In the genomic region with DNA sequence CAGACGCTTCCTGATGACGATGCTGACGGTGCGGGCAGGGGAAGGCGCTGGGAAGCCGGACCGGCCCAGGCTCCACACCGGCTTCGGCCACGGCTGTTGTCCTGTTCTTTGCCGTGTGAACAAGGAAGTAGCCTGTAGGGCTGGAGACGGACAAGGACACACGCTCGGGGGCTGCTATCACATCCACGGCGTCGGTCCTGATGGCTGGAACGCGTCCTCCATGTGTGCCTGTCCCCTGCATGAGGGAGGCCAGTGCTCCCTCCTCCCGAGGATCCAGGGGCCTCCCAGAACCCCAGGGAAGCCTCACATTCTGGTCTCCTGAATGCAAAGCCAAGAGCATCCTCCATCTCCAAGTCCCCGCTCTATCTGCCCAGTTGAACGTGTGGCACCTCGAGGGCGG, we compare ENCODE assay signal across 34 cellular contexts.
"Had no signal": no experiment of that assay in that cellular context is flagged by ENCODE, and none has a peak within 500 bp of the region (broad histone marks: within the 10 kb centered on the region; RNA-seq: fewer than 3 reads in every experiment).

No MANE protein-coding gene starts in this region.

- H3K27me3 Mint-ChIP-seq: activated B cell treated with CpG ODN at 0.5 μM for 24 hours; activated CD8-positive, alpha-beta T cell treated with anti-CD3 and anti-CD28 coated beads for 36 hours; activated naive CD8-positive, alpha-beta T cell; activated T-helper 17 cell treated with anti-CD3 and anti-CD28 coated beads, Interleukin-2, amount 50 U/mL, for 72 hours; dendritic cell treated with granulocyte-macrophage colony-stimulating factor and Interleukin-4, amounts not matched to agents 40 ng/mL and 50 ng/mL, for 4 days; effector memory CD8-positive, alpha-beta T cell; T-helper 17 cell had no signal

- H3K27me3 ChIP-seq: adrenal gland, body of pancreas, esophagus muscularis mucosa, foreskin keratinocyte, gastrocnemius medialis had no signal

- H3K27ac ChIP-seq: adrenal gland, body of pancreas, coronary artery, esophagus muscularis mucosa, foreskin keratinocyte, gastrocnemius medialis, WERI-Rb-1 had no signal

- DNase-seq: activated B cell treated with CpG ODN at 0.5 μM for 24 hours; activated CD4-positive, alpha-beta T cell treated with anti-CD3 and anti-CD28 coated beads for 48 hours; activated CD4-positive, alpha-beta T cell treated with anti-CD3 and anti-CD28 coated beads, Interleukin-2, amount 50 U/mL, for 1 hour; activated CD4-positive, alpha-beta T cell treated with anti-CD3 and anti-CD28 coated beads, Interleukin-2, amount 50 U/mL, for 48 hours; activated CD8-positive, alpha-beta memory T cell treated with anti-CD3 and anti-CD28 coated beads for 24 hours; activated CD8-positive, alpha-beta T cell treated with anti-CD3 and anti-CD28 coated beads for 36 hours; activated effector memory CD4-positive, alpha-beta T cell treated with Interleukin-2 at 50 U/mL for 16 hours; activated gamma-delta T cell treated with Interleukin-2 at 50 U/mL for 16 hours; activated naive CD4-positive, alpha-beta T cell treated with anti-CD3 and anti-CD28 coated beads, Interleukin-2, amount 50 U/mL, for 16 hours; activated naive CD4-positive, alpha-beta T cell treated with Interleukin-2 at 50 U/mL for 16 hours; activated T-cell treated with anti-CD3 and anti-CD28 coated beads, Interleukin-2, amount 50 U/mL, for 4 hours; adrenal gland; amygdala; aorta; body of pancreas; central memory CD4-positive, alpha-beta T cell; cerebellar nuclear complex; effector CD4-positive, alpha-beta T cell; effector memory CD8-positive, alpha-beta T cell; erythroblast; foreskin keratinocyte; gastrocnemius medialis; glutamatergic neuron; T-helper 1 cell; T-helper 17 cell; T1000; WERI-Rb-1 had no signal

- H3K9me3 ChIP-seq: adrenal gland, body of pancreas, esophagus muscularis mucosa, gastrocnemius medialis had no signal

- H3K9me3 Mint-ChIP-seq: activated B cell treated with CpG ODN at 0.5 μM for 24 hours; activated CD8-positive, alpha-beta T cell treated with anti-CD3 and anti-CD28 coated beads for 36 hours; activated T-cell treated with anti-CD3 and anti-CD28 coated beads, Interleukin-2, amount 50 U/mL, for 4 hours; activated T-helper 17 cell treated with anti-CD3 and anti-CD28 coated beads, Interleukin-2, amount 50 U/mL, for 72 hours; dendritic cell treated with granulocyte-macrophage colony-stimulating factor and Interleukin-4, amounts not matched to agents 40 ng/mL and 50 ng/mL, for 4 days; effector memory CD8-positive, alpha-beta T cell; T-helper 2 cell treated with Interferon-gamma antibody and Interleukin-4, amounts not matched to agents 5 μg/mL and 100 μg/mL, for 36 hours had no signal

- H3K36me3 Mint-ChIP-seq: activated naive CD8-positive, alpha-beta T cell had no signal

- H3K4me3 Mint-ChIP-seq: activated B cell treated with CpG ODN at 0.5 μM for 24 hours; activated CD8-positive, alpha-beta T cell treated with anti-CD3 and anti-CD28 coated beads for 36 hours; activated naive CD8-positive, alpha-beta T cell; activated T-cell treated with anti-CD3 and anti-CD28 coated beads, Interleukin-2, amount 50 U/mL, for 4 hours; activated T-helper 17 cell treated with anti-CD3 and anti-CD28 coated beads, Interleukin-2, amount 50 U/mL, for 72 hours; dendritic cell treated with granulocyte-macrophage colony-stimulating factor and Interleukin-4, amounts not matched to agents 40 ng/mL and 50 ng/mL, for 4 days; effector memory CD8-positive, alpha-beta T cell; T-helper 17 cell; T-helper 2 cell treated with Interferon-gamma antibody and Interleukin-4, amounts not matched to agents 5 μg/mL and 100 μg/mL, for 36 hours had no signal

- H3K27ac Mint-ChIP-seq: activated B cell treated with CpG ODN at 0.5 μM for 24 hours; activated CD8-positive, alpha-beta T cell treated with anti-CD3 and anti-CD28 coated beads for 36 hours; activated naive CD8-positive, alpha-beta T cell; activated T-helper 17 cell treated with anti-CD3 and anti-CD28 coated beads, Interleukin-2, amount 50 U/mL, for 72 hours; dendritic cell treated with granulocyte-macrophage colony-stimulating factor and Interleukin-4, amounts not matched to agents 40 ng/mL and 50 ng/mL, for 4 days; T-helper 2 cell treated with Interferon-gamma antibody and Interleukin-4, amounts not matched to agents 5 μg/mL and 100 μg/mL, for 36 hours had no signal

- H3K4me1 ChIP-seq: body of pancreas, foreskin keratinocyte had no signal

- ATAC-seq: activated CD4-positive, CD25-positive, alpha-beta regulatory T cell treated with anti-CD3 and anti-CD28 coated beads, Interleukin-2, amount 50 U/mL, for 24 hours; activated CD8-positive, alpha-beta T cell treated with anti-CD3 and anti-CD28 coated beads for 36 hours; activated T-cell treated with anti-CD3 and anti-CD28 coated beads, Interleukin-2, amount 50 U/mL, for 4 hours; activated T-helper 17 cell treated with anti-CD3 and anti-CD28 coated beads, Interleukin-2, amount 50 U/mL, for 72 hours; body of pancreas; effector memory CD8-positive, alpha-beta T cell; foreskin keratinocyte; gastrocnemius medialis; T-helper 17 cell had no signal

- H3K4me3 ChIP-seq: adrenal gland, body of pancreas, coronary artery, esophagus muscularis mucosa, gastrocnemius medialis had no signal
